Comparison of ENCODE assay signal across 1 cellular context in genomic region chr2:17555150-17555549, GRCh38.
TF ChIP-seq lines count a peak whose summit lies in the region.

No MANE protein-coding gene starts in this region.

TF ChIP-seq in WTC11, 78 proteins besides CTCF, POLR2A, EP300 and RAD21 (continued from another document):
- TF ChIP-seq, protein P1, sequence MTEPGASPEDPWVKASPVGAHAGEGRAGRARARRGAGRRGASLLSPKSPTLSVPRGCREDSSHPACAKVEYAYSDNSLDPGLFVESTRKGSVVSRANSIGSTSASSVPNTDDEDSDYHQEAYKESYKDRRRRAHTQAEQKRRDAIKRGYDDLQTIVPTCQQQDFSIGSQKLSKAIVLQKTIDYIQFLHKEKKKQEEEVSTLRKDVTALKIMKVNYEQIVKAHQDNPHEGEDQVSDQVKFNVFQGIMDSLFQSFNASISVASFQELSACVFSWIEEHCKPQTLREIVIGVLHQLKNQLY (CRISPR knock-in tag; IDR thresholded peaks at IDR 0.05), result no peak
- TF ChIP-seq ZBTB21 (CRISPR knock-in tag; IDR thresholded peaks at IDR 0.05; ENCODE audit: borderline replicate concordance), result no peak
- TF ChIP-seq MXD4 (CRISPR knock-in tag; IDR thresholded peaks at IDR 0.05; ENCODE audit: borderline replicate concordance), result no peak
- no peak for TF ChIP-seq OVOL2 (CRISPR knock-in tag; IDR thresholded peaks at IDR 0.05; ENCODE audit: borderline replicate concordance)
- no peak for TF ChIP-seq FOXP1 (CRISPR knock-in tag; IDR thresholded peaks at IDR 0.05; ENCODE audit: borderline replicate concordance)
- TF ChIP-seq CBFB (CRISPR knock-in tag; IDR thresholded peaks at IDR 0.05; ENCODE audit: low read depth), result no peak
- no peak for TF ChIP-seq GRHL2 (CRISPR knock-in tag; IDR thresholded peaks at IDR 0.05; ENCODE audit: insufficient replicate concordance, severe bottlenecking)
- TF ChIP-seq, protein P2, sequence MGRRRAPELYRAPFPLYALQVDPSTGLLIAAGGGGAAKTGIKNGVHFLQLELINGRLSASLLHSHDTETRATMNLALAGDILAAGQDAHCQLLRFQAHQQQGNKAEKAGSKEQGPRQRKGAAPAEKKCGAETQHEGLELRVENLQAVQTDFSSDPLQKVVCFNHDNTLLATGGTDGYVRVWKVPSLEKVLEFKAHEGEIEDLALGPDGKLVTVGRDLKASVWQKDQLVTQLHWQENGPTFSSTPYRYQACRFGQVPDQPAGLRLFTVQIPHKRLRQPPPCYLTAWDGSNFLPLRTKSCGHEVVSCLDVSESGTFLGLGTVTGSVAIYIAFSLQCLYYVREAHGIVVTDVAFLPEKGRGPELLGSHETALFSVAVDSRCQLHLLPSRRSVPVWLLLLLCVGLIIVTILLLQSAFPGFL (CRISPR knock-in tag; IDR thresholded peaks at IDR 0.05; ENCODE audit: borderline replicate concordance), result no peak
- no peak for TF ChIP-seq GABPB1 (CRISPR knock-in tag; IDR thresholded peaks at IDR 0.05)
- TF ChIP-seq EMX1 (CRISPR knock-in tag; IDR thresholded peaks at IDR 0.05), result no peak
- TF ChIP-seq NFYB (CRISPR knock-in tag; conservative IDR thresholded peaks at IDR 0.05; ENCODE audit: low read depth), result no peak
